Comparison of ENCODE assay signal across 13 cellular contexts in genomic region chr6:12482386-12482785, GRCh38.
DNase-seq lines count a peak whose midpoint lies in the region; ATAC-seq, FAIRE-seq and TF ChIP-seq lines count a peak whose summit lies in the region.
"Had no signal": no experiment of that assay in that cellular context is flagged by ENCODE, and none has a peak within 500 bp of the region (broad histone marks: within the 10 kb centered on the region; RNA-seq: fewer than 3 reads in every experiment).

No MANE protein-coding gene starts in this region.

- H3K36me3 ChIP-seq in DOHH2 (ENCODE audit: control insufficient read depth, low read length) = no peaks in the 10 kb centered on the region

- CTCF ChIA-PET in HEK293T (lab: Yijun Ruan, JAX) = interaction anchor here (0.6 to 1.7 kb wide), 8 partner anchors 10 to 207 kb away, joined by 3 to 8 read pairs (median 5); partner anchors contain the start of gene EDN1

- no peaks in the 10 kb centered on the region for H3K9me3 ChIP-seq in DOHH2 (ENCODE audit: control insufficient read depth, insufficient read depth, low read length)
- H3K9me3 ChIP-seq: Caco-2 had no signal

- no peak for FAIRE-seq in D721Med (lab: Jason Lieb, UNC)

- no peaks in the 10 kb centered on the region for H3K79me2 ChIP-seq in DOHH2 (ENCODE audit: control insufficient read depth, low read length)

- H3K27ac ChIP-seq in DOHH2 (ENCODE audit: low read depth, low read length) = no peak overlapping the region
- H3K27ac ChIP-seq in caudate nucleus (ENCODE audit: low read depth, low read length) = no peak overlapping the region

- no peaks in the 10 kb centered on the region for H4K20me1 ChIP-seq in DOHH2 (ENCODE audit: control insufficient read depth, insufficient read depth, low read depth, low read length)

- H3K4me3 ChIP-seq in DOHH2 (ENCODE audit: low read length) = no peak overlapping the region

- H3K4me1 ChIP-seq in DOHH2 (ENCODE audit: control insufficient read depth, low read length) = no peaks in the 10 kb centered on the region

- no peaks in the 10 kb centered on the region for H3K9me2 ChIP-seq in DOHH2 (replicated peaks; ENCODE audit: control insufficient read depth, low read length)

- no peaks in the 10 kb centered on the region for H3F3A ChIP-seq in DOHH2 (ENCODE audit: control insufficient read depth, insufficient read depth)

- DNase-seq in HCEC 1CT = peak; percentile 21
- DNase-seq in iPS-NIHi7 (ENCODE audit: extremely low spot score) = peak; percentile 25
- DNase-seq in D721Med (ENCODE audit: insufficient read length, low spot score) = no peak
- no peak for DNase-seq in islet precursor cell
- DNase-seq in caudate nucleus (lab: John Stamatoyannopoulos, UW) = no peak
- no peak for DNase-seq in HEK293T (ENCODE audit: extremely low spot score)
- DNase-seq: activated CD4-positive, alpha-beta memory T cell treated with anti-CD3 and anti-CD28 coated beads for 36 hours; Caco-2; immature natural killer cell; NCI-H1417 treated with DMSO at 0.1 percent for 48 hours; NK-92 treated with Interleukin-12 subunit alpha and Interleukin-12 subunit beta, amount 100 ng/mL, for 24 hours had no signal

- TF ChIP-seq CTCF in DOHH2 (IDR thresholded peaks at IDR 0.05; ENCODE audit: low read depth, low read length, poor library complexity, severe bottlenecking) = peak; percentile 52
- no peak for TF ChIP-seq CTCF in D721Med (IDR thresholded peaks at IDR 0.05; ENCODE audit: insufficient read depth, missing control alignments)

- POLR2A ChIA-PET in HEK293T (lab: Yijun Ruan, JAX) = interaction anchor here (1.2 kb wide), 1 partner anchor 8 kb away, joined by 3 read pairs; no protein-coding TSS in a partner anchor

- ATAC-seq in SK-N-SH treated with all-trans-retinoic acid at 6 μM for 48 hours = peak; percentile 63

- H3K4me2 ChIP-seq in DOHH2 (ENCODE audit: low read length) = no peak overlapping the region

- H3K27me3 ChIP-seq in DOHH2 (ENCODE audit: control insufficient read depth, low read length) = no peaks in the 10 kb centered on the region

TF ChIP-seq in SK-N-SH treated with all-trans-retinoic acid at 6 μM for 48 hours, 23 proteins besides CTCF, POLR2A, EP300 and RAD21 (continues in another document):
- TF ChIP-seq OSR1 (CRISPR knock-in tag; IDR thresholded peaks at IDR 0.05) (no peak), ZNF565 (CRISPR knock-in tag; conservative IDR thresholded peaks at IDR 0.05; ENCODE audit: low read depth) (no peak), ZFP30 (CRISPR knock-in tag; IDR thresholded peaks at IDR 0.05) (no peak), CSDC2 (CRISPR knock-in tag; IDR thresholded peaks at IDR 0.05) (no peak), TCF4 (CRISPR knock-in tag; IDR thresholded peaks at IDR 0.05; ENCODE audit: borderline replicate concordance) (no peak), TSHZ2 (CRISPR knock-in tag; IDR thresholded peaks at IDR 0.05) (no peak), RARB (CRISPR knock-in tag; IDR thresholded peaks at IDR 0.05) (no peak), ZNF8 (CRISPR knock-in tag; IDR thresholded peaks at IDR 0.05) (no peak), TOX (CRISPR knock-in tag; IDR thresholded peaks at IDR 0.05; ENCODE audit: borderline replicate concordance) (no peak), PPARA (CRISPR knock-in tag; IDR thresholded peaks at IDR 0.05; ENCODE audit: borderline replicate concordance) (no peak)
- TF ChIP-seq, protein P1, sequence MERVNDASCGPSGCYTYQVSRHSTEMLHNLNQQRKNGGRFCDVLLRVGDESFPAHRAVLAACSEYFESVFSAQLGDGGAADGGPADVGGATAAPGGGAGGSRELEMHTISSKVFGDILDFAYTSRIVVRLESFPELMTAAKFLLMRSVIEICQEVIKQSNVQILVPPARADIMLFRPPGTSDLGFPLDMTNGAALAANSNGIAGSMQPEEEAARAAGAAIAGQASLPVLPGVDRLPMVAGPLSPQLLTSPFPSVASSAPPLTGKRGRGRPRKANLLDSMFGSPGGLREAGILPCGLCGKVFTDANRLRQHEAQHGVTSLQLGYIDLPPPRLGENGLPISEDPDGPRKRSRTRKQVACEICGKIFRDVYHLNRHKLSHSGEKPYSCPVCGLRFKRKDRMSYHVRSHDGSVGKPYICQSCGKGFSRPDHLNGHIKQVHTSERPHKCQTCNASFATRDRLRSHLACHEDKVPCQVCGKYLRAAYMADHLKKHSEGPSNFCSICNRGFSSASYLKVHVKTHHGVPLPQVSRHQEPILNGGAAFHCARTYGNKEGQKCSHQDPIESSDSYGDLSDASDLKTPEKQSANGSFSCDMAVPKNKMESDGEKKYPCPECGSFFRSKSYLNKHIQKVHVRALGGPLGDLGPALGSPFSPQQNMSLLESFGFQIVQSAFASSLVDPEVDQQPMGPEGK (CRISPR knock-in tag; IDR thresholded peaks at IDR 0.05; ENCODE audit: borderline replicate concordance) = no peak

TF ChIP-seq in HEK293T, 16 proteins besides CTCF, POLR2A, EP300 and RAD21:
- TF ChIP-seq FOXK2 (IDR thresholded peaks at IDR 0.05) (no peak), L3MBTL2 (conservative IDR thresholded peaks at IDR 0.05) (no peak), SP1 (IDR thresholded peaks at IDR 0.05) (no peak), SUZ12 (IDR thresholded peaks at IDR 0.05) (no peak), FOXA1 (IDR thresholded peaks at IDR 0.05) (no peak)
TF ChIP-seq in HEK293T: peak in this region for 0.

Comparison
In these comparisons a context has a peak if more than half of its experiments do, and no peak if none do; other contexts are left out.
1. DNase-seq: peak in HCEC 1CT (single experiment) and iPS-NIHi7 (single experiment); none in D721Med (single experiment), islet precursor cell (single experiment), caudate nucleus (0 of 61) and HEK293T (single experiment).